In the genomic region with DNA sequence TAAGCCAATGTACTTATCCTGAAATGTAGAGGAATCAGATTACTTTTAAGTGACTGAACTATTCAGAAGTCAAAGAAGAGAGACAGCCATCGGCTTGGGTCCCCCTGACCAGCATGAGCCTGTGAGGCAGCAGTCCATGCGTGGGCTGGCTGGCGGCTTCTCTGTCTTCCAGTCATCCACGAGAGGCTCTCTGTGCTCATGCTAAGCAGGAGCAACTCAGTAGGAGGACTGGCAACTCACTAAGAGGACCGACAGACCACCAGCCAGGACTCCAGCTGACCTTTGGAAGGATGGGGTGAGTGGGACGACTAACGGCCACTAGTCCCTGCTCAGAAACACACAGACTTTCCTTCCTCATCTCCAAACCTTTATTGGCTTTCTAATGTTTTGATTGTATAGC, we compare ENCODE assay signal across 16 cellular contexts. TPM values are rescaled to one million over a fixed set of nuclear protein-coding genes. Genes with fewer than 3 reads are reported as not detected.
DNase-seq lines count a peak whose midpoint lies in the region; ATAC-seq and TF ChIP-seq lines count a peak whose summit lies in the region.
"Had no signal": no experiment of that assay in that cellular context is flagged by ENCODE, and none has a peak within 500 bp of the region (broad histone marks: within the 10 kb centered on the region; RNA-seq: fewer than 3 reads in every experiment).

No MANE protein-coding gene starts in this region.

- H3K4me3 ChIP-seq in heart left ventricle (no peak overlapping the region), breast epithelium (no peak overlapping the region), hepatocyte (no peak overlapping the region)
- H3K4me3 ChIP-seq: A549; BLaER1 treated with 17β-estradiol and CSF1 and Interleukin-3, amounts not matched to agents 10 nM and 100 nM; GM12878; SJSA1 had no signal

- DNase-seq in heart left ventricle: no peak
- no peak for DNase-seq in cardiac septum (ENCODE audit: low spot score)
- peak; percentile 62 for DNase-seq in mesenteric fat pad (ENCODE audit: low spot score)
- DNase-seq in breast epithelium (ENCODE audit: low spot score in 2 of 2): no peak
- no peak for DNase-seq in NCI-H2227 treated with DMSO at 0.1 percent for 48 hours (lab: John Stamatoyannopoulos, UW)
- no peak for DNase-seq in hepatocyte (ENCODE audit: low spot score)
- DNase-seq: DND-41, GDM1, NCI-H1436 treated with DMSO at 0.1 percent for 48 hours, PC-3 had no signal

- H3K27me3 ChIP-seq in heart left ventricle (no peaks in the 10 kb centered on the region), breast epithelium (no peaks in the 10 kb centered on the region), hepatocyte (no peaks in the 10 kb centered on the region)
- H3K27me3 ChIP-seq: BLaER1 treated with 17β-estradiol and CSF1 and Interleukin-3, amounts not matched to agents 10 nM and 100 nM; SJSA1 had no signal

- H3K4me1 ChIP-seq in heart left ventricle (peaks cover 0 to 11% (median 4%) of the 10 kb centered on the region in 12 donors), breast epithelium (no peaks in the 10 kb centered on the region), hepatocyte (ENCODE audit: insufficient read depth) (no peaks in the 10 kb centered on the region)
- H3K4me1 ChIP-seq: A549 had no signal

- ATAC-seq in heart left ventricle (peak in 3 of 4 donors; percentile 33 to 37 (median 36)), HG03469 (IDR thresholded peaks at IDR 0.05; ENCODE audit: unreplicated experiment) (no peak)
- ATAC-seq: A549, GM12878, PC-3 had no signal

- no peaks in the 10 kb centered on the region for H3K9me2 ChIP-seq in hepatocyte (replicated peaks; ENCODE audit: insufficient read depth)

- H2AFZ ChIP-seq in hepatocyte: no peak overlapping the region

- H3K27ac ChIP-seq in heart left ventricle: no peak overlapping the region
- peak overlapping the region; percentile 57 for H3K27ac ChIP-seq in VCaP
- peak overlapping the region in 1 of 2 donors; percentile 39 for H3K27ac ChIP-seq in breast epithelium
- H3K27ac ChIP-seq in hepatocyte: no peak overlapping the region
- H3K27ac ChIP-seq: A549; BLaER1 treated with 17β-estradiol and CSF1 and Interleukin-3, amounts not matched to agents 10 nM and 100 nM; SJSA1 had no signal

- intact Hi-C loops in heart left ventricle (cut with DNase I): loop anchor here in 4 of 10 donors (10.0 kb wide), 3 partner anchors 149 to 189 kb away; no protein-coding TSS in a partner anchor
- intact Hi-C loops in cardiac septum (cut with DNase I): no loop called here
- intact Hi-C loops in breast epithelium (cut with DNase I; ENCODE audit: low total_unique reads): no loop called here

- H3K4me2 ChIP-seq in hepatocyte: no peak overlapping the region
- H3K4me2 ChIP-seq: A549 had no signal

- no peaks in the 10 kb centered on the region for H4K20me1 ChIP-seq in hepatocyte (ENCODE audit: insufficient read depth, poor library complexity, severe bottlenecking)

- peaks cover 0 to 88% (median 81%) of the 10 kb centered on the region in 9 donors for H3K36me3 ChIP-seq in heart left ventricle
- H3K36me3 ChIP-seq in breast epithelium: no peaks in the 10 kb centered on the region
- H3K36me3 ChIP-seq in hepatocyte (replicated peaks; ENCODE audit: insufficient read depth, low read depth): no peaks in the 10 kb centered on the region

- peaks cover 2% of the 10 kb centered on the region for H3K79me2 ChIP-seq in hepatocyte

- WGBS in heart left ventricle, 4 donors: 72 to 88% (median 84%) methylated on average over 7 of the region's 7 CpGs
- 87% methylated on average over 7 of the region's 7 CpGs for WGBS in hepatocyte (ENCODE audit: low lambda C conversion rate, missing lambda C conversion rate)

- TF ChIP-seq POLR2A in heart left ventricle (IDR thresholded peaks at IDR 0.05) (no peak), breast epithelium (IDR thresholded peaks at IDR 0.05) (no peak)

- H3K9me3 ChIP-seq in heart left ventricle (no peaks in the 10 kb centered on the region), breast epithelium (no peaks in the 10 kb centered on the region), hepatocyte (ENCODE audit: low read depth) (no peaks in the 10 kb centered on the region)
- H3K9me3 ChIP-seq: A549; BLaER1 treated with 17β-estradiol and CSF1 and Interleukin-3, amounts not matched to agents 10 nM and 100 nM; SJSA1 had no signal

- TF ChIP-seq CTCF in heart left ventricle (IDR thresholded peaks at IDR 0.05): no peak
- no peak for TF ChIP-seq CTCF in VCaP (conservative IDR thresholded peaks at IDR 0.05)
- no peak for TF ChIP-seq CTCF in breast epithelium (IDR thresholded peaks at IDR 0.05)
- no peak for TF ChIP-seq CTCF in hepatocyte (IDR thresholded peaks at IDR 0.05; ENCODE audit: poor library complexity)

RNA-seq across cellular contexts. Expression of a gene that starts 43.6 kb away (rescaled TPM):
- 10 to 100 TPM; 15.4 to 30.9 (median 25.1) TPM for total RNA-seq in heart left ventricle
- polyA plus RNA-seq in heart left ventricle: 10 to 100 TPM; 13.3 to 34.0 TPM
- total RNA-seq in cardiac septum: 32.5 TPM
- total RNA-seq in mesenteric fat pad: 57.3 TPM
- 10 to 100 TPM; 51.2 to 90.7 (median 70.8) TPM for total RNA-seq in breast epithelium
- 89.5 and 99.5 TPM in 2 replicates for total RNA-seq in hepatocyte
- polyA plus RNA-seq in hepatocyte: 53.7 and 54.7 TPM in 2 replicates
